In the genomic region with DNA sequence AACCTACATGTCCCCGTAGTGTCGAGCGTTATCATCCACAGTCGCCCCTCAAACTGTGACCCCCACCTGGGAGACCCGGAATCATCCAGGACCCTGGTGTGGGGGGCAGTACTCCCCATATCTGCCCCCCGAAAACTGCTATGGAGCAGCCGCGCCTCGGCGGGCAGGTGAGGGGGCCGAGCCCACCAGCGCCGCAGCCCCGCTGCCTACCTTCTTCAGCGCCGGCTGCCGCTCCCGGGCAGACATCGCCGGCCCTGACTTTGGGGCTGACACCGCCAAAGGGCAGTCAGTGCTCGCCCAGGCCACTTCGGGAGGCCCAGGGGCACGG, we compare ENCODE assay signal across 8 cellular contexts. TPM values are rescaled to one million over a fixed set of nuclear protein-coding genes. Genes with fewer than 3 reads are reported as not detected.
DNase-seq lines count a peak whose midpoint lies in the region; ATAC-seq and TF ChIP-seq lines count a peak whose summit lies in the region.
"Had no signal": no experiment of that assay in that cellular context is flagged by ENCODE, and none has a peak within 500 bp of the region (broad histone marks: within the 10 kb centered on the region; RNA-seq: fewer than 3 reads in every experiment).

No MANE protein-coding gene starts in this region.

- H3K27me3 ChIP-seq in H7 (ENCODE audit: control insufficient read depth, insufficient read depth, low read length) (peaks cover 53% of the 10 kb centered on the region), iPS-20b (ENCODE audit: insufficient read depth, low read length) (peaks cover 87% of the 10 kb centered on the region), foreskin keratinocyte (peaks cover 79% of the 10 kb centered on the region)

- POLR2A ChIA-PET in activated CD8-positive, alpha-beta T cell treated with anti-CD3 and anti-CD28 coated beads, Interleukin-2, amount 10 ng/mL, durations not matched to agents 7 days and 5 days (lab: Charles Lee) = no interaction called here

- H3K27ac ChIP-seq in iPS-20b (ENCODE audit: low read length) = no peak overlapping the region
- H3K27ac ChIP-seq in foreskin keratinocyte = no peak overlapping the region

- no peaks in the 10 kb centered on the region for H3K9me3 Mint-ChIP-seq in activated CD8-positive, alpha-beta T cell treated with anti-CD3 and anti-CD28 coated beads, Interleukin-2, amount 10 ng/mL, durations not matched to agents 7 days and 5 days (ENCODE audit: insufficient read depth)
- H3K9me3 Mint-ChIP-seq in stimulated activated naive B cell treated with anti-CD40 and anti-IgM and Interleukin-4, amounts not matched to agents 10 μg/mL and 1 μg/mL and 100 μg/mL, for 72 hours = no peaks in the 10 kb centered on the region

- H3K27ac Mint-ChIP-seq in activated CD8-positive, alpha-beta T cell treated with anti-CD3 and anti-CD28 coated beads, Interleukin-2, amount 10 ng/mL, durations not matched to agents 7 days and 5 days = no peak overlapping the region
- H3K27ac Mint-ChIP-seq in stimulated activated naive B cell treated with anti-CD40 and anti-IgM and Interleukin-4, amounts not matched to agents 10 μg/mL and 1 μg/mL and 100 μg/mL, for 72 hours = peak overlapping the region; percentile 65

- DNase-seq in H7 (no peak), T1000 (lab: John Stamatoyannopoulos, UW) (no peak), DMS 273 (lab: John Stamatoyannopoulos, UW; ENCODE audit: unreplicated experiment) (no peak), foreskin keratinocyte (no peak)
- no peak for DNase-seq in activated CD8-positive, alpha-beta T cell treated with anti-CD3 and anti-CD28 coated beads, Interleukin-2, amount 10 ng/mL, durations not matched to agents 7 days and 5 days
- DNase-seq in stimulated activated naive B cell treated with anti-CD40 and anti-IgM and Interleukin-4, amounts not matched to agents 10 μg/mL and 1 μg/mL and 100 μg/mL, for 72 hours = no peak

- peaks cover 65% of the 10 kb centered on the region for H3K27me3 Mint-ChIP-seq in activated CD8-positive, alpha-beta T cell treated with anti-CD3 and anti-CD28 coated beads, Interleukin-2, amount 10 ng/mL, durations not matched to agents 7 days and 5 days (ENCODE audit: low read depth)
- H3K27me3 Mint-ChIP-seq in stimulated activated naive B cell treated with anti-CD40 and anti-IgM and Interleukin-4, amounts not matched to agents 10 μg/mL and 1 μg/mL and 100 μg/mL, for 72 hours = peaks cover 35 to 55% of the 10 kb centered on the region in 2 donors

- no peak for ATAC-seq in activated CD8-positive, alpha-beta T cell treated with anti-CD3 and anti-CD28 coated beads, Interleukin-2, amount 10 ng/mL, durations not matched to agents 7 days and 5 days
- no peak for ATAC-seq in stimulated activated naive B cell treated with anti-CD40 and anti-IgM and Interleukin-4, amounts not matched to agents 10 μg/mL and 1 μg/mL and 100 μg/mL, for 72 hours (replicated peaks)
- ATAC-seq in foreskin keratinocyte = no peak

- peak overlapping the region; percentile 63 for H3K4me3 Mint-ChIP-seq in activated CD8-positive, alpha-beta T cell treated with anti-CD3 and anti-CD28 coated beads, Interleukin-2, amount 10 ng/mL, durations not matched to agents 7 days and 5 days
- H3K4me3 Mint-ChIP-seq in stimulated activated naive B cell treated with anti-CD40 and anti-IgM and Interleukin-4, amounts not matched to agents 10 μg/mL and 1 μg/mL and 100 μg/mL, for 72 hours = peak overlapping the region; percentile 80 to 90

- no peaks in the 10 kb centered on the region for H3K9me3 ChIP-seq in iPS-20b (ENCODE audit: insufficient read depth, low read depth, low read length)

- no peak overlapping the region for H3K9ac ChIP-seq in iPS-20b (ENCODE audit: low read depth, low read length)

- CTCF ChIA-PET in activated CD8-positive, alpha-beta T cell treated with anti-CD3 and anti-CD28 coated beads, Interleukin-2, amount 10 ng/mL, durations not matched to agents 7 days and 5 days (lab: Charles Lee) = interaction anchor here (0.8 kb wide), 1 partner anchor 265 kb away, joined by 3 read pairs; no protein-coding TSS in a partner anchor

- H3K36me3 ChIP-seq in H7 (replicated peaks; ENCODE audit: control insufficient read depth, insufficient read depth, low read length) = no peaks in the 10 kb centered on the region
- H3K36me3 ChIP-seq in iPS-20b (ENCODE audit: insufficient read depth, low read depth, low read length) = no peaks in the 10 kb centered on the region

- peak overlapping the region; percentile 49 for H3K4me3 ChIP-seq in H7 (ENCODE audit: insufficient read depth, low read depth, low read length)
- peak overlapping the region; percentile 74; the same call in 1 of the 2 replicates for H3K4me3 ChIP-seq in iPS-20b (ENCODE audit: low read length)

- TF ChIP-seq CTCF in foreskin keratinocyte (conservative IDR thresholded peaks at IDR 0.05) = no peak

- no peaks in the 10 kb centered on the region for H3K36me3 Mint-ChIP-seq in activated CD8-positive, alpha-beta T cell treated with anti-CD3 and anti-CD28 coated beads, Interleukin-2, amount 10 ng/mL, durations not matched to agents 7 days and 5 days (ENCODE audit: low read depth)
- H3K36me3 Mint-ChIP-seq in stimulated activated naive B cell treated with anti-CD40 and anti-IgM and Interleukin-4, amounts not matched to agents 10 μg/mL and 1 μg/mL and 100 μg/mL, for 72 hours = peaks cover 0 to 3% of the 10 kb centered on the region in 2 donors

- peaks cover 16% of the 10 kb centered on the region for H3K4me1 Mint-ChIP-seq in activated CD8-positive, alpha-beta T cell treated with anti-CD3 and anti-CD28 coated beads, Interleukin-2, amount 10 ng/mL, durations not matched to agents 7 days and 5 days (ENCODE audit: low read depth)
- H3K4me1 Mint-ChIP-seq in stimulated activated naive B cell treated with anti-CD40 and anti-IgM and Interleukin-4, amounts not matched to agents 10 μg/mL and 1 μg/mL and 100 μg/mL, for 72 hours = peaks cover 20 to 27% of the 10 kb centered on the region in 2 donors

- peaks cover 4% of the 10 kb centered on the region; the same call in 1 of the 2 replicates for H3K4me1 ChIP-seq in iPS-20b (ENCODE audit: insufficient read depth, low read length)
- H3K4me1 ChIP-seq in foreskin keratinocyte = no peaks in the 10 kb centered on the region

RNA-seq across cellular contexts. Expression of a gene that starts 0.8 kb away (rescaled TPM):
- total RNA-seq in H7 (2014; rRNA removed; shearing (Covaris generic)) = 0.07 and 0.14 TPM in 2 replicates
- total RNA-seq in activated CD8-positive, alpha-beta T cell treated with anti-CD3 and anti-CD28 coated beads, Interleukin-2, amount 10 ng/mL, durations not matched to agents 7 days and 5 days = under 1 TPM in 1 of 2 experiments, not detected in 1; 0.08 TPM
- not detected in 2 replicates for total RNA-seq in foreskin keratinocyte
- not detected in 2 replicates for polyA plus RNA-seq in foreskin keratinocyte
- total RNA-seq: NCI-H460 had no signal
